2 cellular contexts compared by ENCODE assay signal in genomic region chr9:17995031-17995430, GRCh38.
TF ChIP-seq lines count a peak whose summit lies in the region.

No MANE protein-coding gene starts in this region.

TF ChIP-seq in liver, 16 proteins besides CTCF, POLR2A, EP300 and RAD21:
- no peak for TF ChIP-seq HNF4A (conservative IDR thresholded peaks at IDR 0.05)
- TF ChIP-seq YY1 (IDR thresholded peaks at IDR 0.05): peak; percentile 17
- TF ChIP-seq FOXA2 (IDR thresholded peaks at IDR 0.05): no peak
- no peak for TF ChIP-seq RXRA (IDR thresholded peaks at IDR 0.05)
- TF ChIP-seq FOXA1 (IDR thresholded peaks at IDR 0.05): no peak
- TF ChIP-seq GABPA (IDR thresholded peaks at IDR 0.05 in 1 of 2, conservative IDR thresholded peaks at IDR 0.05 in 1 of 2): no peak
- TF ChIP-seq TAF1 (conservative IDR thresholded peaks at IDR 0.05): no peak
- no peak for TF ChIP-seq REST (IDR thresholded peaks at IDR 0.05)
TF ChIP-seq in liver: peak in this region for 1.

TF ChIP-seq in HepG2, 621 proteins besides CTCF, POLR2A, EP300 and RAD21:
- no peak for TF ChIP-seq ZNF280B (CRISPR knock-in tag; IDR thresholded peaks at IDR 0.05; ENCODE audit: borderline replicate concordance)
- TF ChIP-seq PRMT3 (CRISPR knock-in tag; IDR thresholded peaks at IDR 0.05; ENCODE audit: borderline replicate concordance, low read depth): no peak
- TF ChIP-seq ZNF460 (CRISPR knock-in tag; IDR thresholded peaks at IDR 0.05; ENCODE audit: borderline replicate concordance): no peak
- no peak for TF ChIP-seq ZNF33A (CRISPR knock-in tag; IDR thresholded peaks at IDR 0.05; ENCODE audit: borderline replicate concordance)
- TF ChIP-seq JUN (CRISPR knock-in tag; IDR thresholded peaks at IDR 0.05): no peak
- no peak for TF ChIP-seq NONO (IDR thresholded peaks at IDR 0.05)
- TF ChIP-seq NONO (CRISPR knock-in tag; conservative IDR thresholded peaks at IDR 0.05): no peak
- TF ChIP-seq ZFAT (CRISPR knock-in tag; conservative IDR thresholded peaks at IDR 0.05): no peak
- TF ChIP-seq ETV5 (CRISPR knock-in tag; IDR thresholded peaks at IDR 0.05; ENCODE audit: borderline replicate concordance): no peak
- TF ChIP-seq SRSF1 (optimal IDR thresholded peaks at IDR 0.05; ENCODE audit: low read depth, low read length): no peak
- TF ChIP-seq SIX1 (CRISPR knock-in tag; IDR thresholded peaks at IDR 0.05; ENCODE audit: borderline replicate concordance): no peak
- TF ChIP-seq, protein P1, sequence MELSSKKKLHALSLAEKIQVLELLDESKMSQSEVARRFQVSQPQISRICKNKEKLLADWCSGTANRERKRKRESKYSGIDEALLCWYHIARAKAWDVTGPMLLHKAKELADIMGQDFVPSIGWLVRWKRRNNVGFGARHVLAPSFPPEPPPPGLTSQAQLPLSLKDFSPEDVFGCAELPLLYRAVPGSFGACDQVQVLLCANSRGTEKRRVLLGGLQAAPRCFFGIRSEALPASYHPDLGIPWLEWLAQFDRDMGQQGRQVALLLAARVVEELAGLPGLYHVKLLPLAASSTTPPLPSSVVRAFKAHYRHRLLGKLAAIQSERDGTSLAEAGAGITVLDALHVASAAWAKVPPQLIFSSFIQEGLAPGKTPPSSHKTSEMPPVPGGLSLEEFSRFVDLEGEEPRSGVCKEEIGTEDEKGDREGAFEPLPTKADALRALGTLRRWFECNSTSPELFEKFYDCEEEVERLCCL (CRISPR knock-in tag; IDR thresholded peaks at IDR 0.05; ENCODE audit: borderline replicate concordance): no peak
- no peak for TF ChIP-seq FOSL1 (CRISPR knock-in tag; IDR thresholded peaks at IDR 0.05; ENCODE audit: borderline replicate concordance)
- TF ChIP-seq, protein P2, sequence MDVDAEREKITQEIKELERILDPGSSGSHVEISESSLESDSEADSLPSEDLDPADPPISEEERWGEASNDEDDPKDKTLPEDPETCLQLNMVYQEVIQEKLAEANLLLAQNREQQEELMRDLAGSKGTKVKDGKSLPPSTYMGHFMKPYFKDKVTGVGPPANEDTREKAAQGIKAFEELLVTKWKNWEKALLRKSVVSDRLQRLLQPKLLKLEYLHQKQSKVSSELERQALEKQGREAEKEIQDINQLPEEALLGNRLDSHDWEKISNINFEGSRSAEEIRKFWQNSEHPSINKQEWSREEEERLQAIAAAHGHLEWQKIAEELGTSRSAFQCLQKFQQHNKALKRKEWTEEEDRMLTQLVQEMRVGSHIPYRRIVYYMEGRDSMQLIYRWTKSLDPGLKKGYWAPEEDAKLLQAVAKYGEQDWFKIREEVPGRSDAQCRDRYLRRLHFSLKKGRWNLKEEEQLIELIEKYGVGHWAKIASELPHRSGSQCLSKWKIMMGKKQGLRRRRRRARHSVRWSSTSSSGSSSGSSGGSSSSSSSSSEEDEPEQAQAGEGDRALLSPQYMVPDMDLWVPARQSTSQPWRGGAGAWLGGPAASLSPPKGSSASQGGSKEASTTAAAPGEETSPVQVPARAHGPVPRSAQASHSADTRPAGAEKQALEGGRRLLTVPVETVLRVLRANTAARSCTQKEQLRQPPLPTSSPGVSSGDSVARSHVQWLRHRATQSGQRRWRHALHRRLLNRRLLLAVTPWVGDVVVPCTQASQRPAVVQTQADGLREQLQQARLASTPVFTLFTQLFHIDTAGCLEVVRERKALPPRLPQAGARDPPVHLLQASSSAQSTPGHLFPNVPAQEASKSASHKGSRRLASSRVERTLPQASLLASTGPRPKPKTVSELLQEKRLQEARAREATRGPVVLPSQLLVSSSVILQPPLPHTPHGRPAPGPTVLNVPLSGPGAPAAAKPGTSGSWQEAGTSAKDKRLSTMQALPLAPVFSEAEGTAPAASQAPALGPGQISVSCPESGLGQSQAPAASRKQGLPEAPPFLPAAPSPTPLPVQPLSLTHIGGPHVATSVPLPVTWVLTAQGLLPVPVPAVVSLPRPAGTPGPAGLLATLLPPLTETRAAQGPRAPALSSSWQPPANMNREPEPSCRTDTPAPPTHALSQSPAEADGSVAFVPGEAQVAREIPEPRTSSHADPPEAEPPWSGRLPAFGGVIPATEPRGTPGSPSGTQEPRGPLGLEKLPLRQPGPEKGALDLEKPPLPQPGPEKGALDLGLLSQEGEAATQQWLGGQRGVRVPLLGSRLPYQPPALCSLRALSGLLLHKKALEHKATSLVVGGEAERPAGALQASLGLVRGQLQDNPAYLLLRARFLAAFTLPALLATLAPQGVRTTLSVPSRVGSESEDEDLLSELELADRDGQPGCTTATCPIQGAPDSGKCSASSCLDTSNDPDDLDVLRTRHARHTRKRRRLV (CRISPR knock-in tag; IDR thresholded peaks at IDR 0.05): no peak
- no peak for TF ChIP-seq ZNF746 (CRISPR knock-in tag; IDR thresholded peaks at IDR 0.05)
- TF ChIP-seq NCOR1 (IDR thresholded peaks at IDR 0.05; ENCODE audit: borderline replicate concordance, low read length): no peak
